ENCODE assay signal across 8 cellular contexts in the genomic region with DNA sequence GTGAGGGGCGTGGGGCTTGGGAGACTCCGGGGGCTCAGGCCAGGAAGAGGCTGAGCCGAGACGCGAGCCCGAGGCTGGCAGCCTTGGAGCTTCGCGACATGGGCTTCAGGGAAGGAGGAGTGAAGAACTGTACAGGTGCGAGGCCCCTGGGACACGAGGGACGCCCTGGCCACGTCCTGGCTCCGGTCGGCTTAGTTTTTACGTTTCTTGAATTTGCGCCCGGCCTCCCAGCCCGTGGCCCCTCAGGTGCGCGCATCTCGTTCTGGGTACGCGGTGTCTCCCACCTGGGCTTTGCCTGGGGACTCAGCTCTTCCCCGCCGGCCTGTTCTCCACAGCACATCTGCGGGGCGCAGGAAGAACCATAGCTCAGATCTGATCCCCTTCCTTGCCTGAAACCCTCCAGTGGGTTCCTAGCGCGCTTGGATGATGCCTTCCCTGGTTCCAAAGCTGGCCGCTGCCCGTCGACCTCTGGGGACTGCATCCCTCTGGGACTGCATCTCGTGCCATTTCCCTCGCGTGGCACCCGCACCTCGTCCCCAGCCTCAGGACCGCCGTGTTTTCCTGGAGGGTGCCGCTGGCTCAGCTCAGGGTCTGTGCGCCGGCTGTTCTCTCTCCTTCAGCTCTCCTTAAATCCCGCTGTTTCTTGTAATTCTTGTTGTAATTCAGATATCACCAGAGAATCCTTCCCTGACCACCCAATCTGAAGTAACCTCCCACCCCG. TPM values are rescaled to one million over a fixed set of nuclear protein-coding genes. Genes with fewer than 3 reads are reported as not detected.
A peak's percentile ranks its signal among the peaks of the same experiment; 100 is the strongest.
DNase-seq lines count a peak whose midpoint lies in the region; ATAC-seq and TF ChIP-seq lines count a peak whose summit lies in the region.

No MANE protein-coding gene starts in this region.

- H3K36me3 Mint-ChIP-seq in CD8-positive, alpha-beta memory T cell: peaks cover 0 to 9% (median 3%) of the 10 kb centered on the region in 3 donors

- peaks cover 4 to 19% of the 10 kb centered on the region in 2 donors for H3K27me3 Mint-ChIP-seq in CD8-positive, alpha-beta memory T cell

- WGBS in esophagus muscularis mucosa: 7% methylated on average over 36 of the region's 44 CpGs

- peak overlapping the region; percentile 74 for H3K4me3 ChIP-seq in CD8-positive, alpha-beta memory T cell (ENCODE audit: low read length)
- H3K4me3 ChIP-seq in Peyer's patch (peak overlapping the region; percentile 94 to 100 (median 98)), esophagus muscularis mucosa (peak overlapping the region; percentile 64 to 98 (median 76)), neutrophil (ENCODE audit: low read depth in 1 of 2, low read length in 1 of 2) (peak overlapping the region; percentile 67 to 76)

- no peak for DNase-seq in CD8-positive, alpha-beta memory T cell
- DNase-seq in Peyer's patch (peak in 1 of 3 donors; percentile 59), esophagus muscularis mucosa (ENCODE audit: extremely low spot score) (peak; percentile 91), NCI-H446 treated with DMSO at 0.1 percent for 48 hours (lab: John Stamatoyannopoulos, UW) (no peak), Kasumi-1 (lab: John Stamatoyannopoulos, UW) (no peak)
- DNase-seq in stimulated activated naive CD4-positive, alpha-beta T cell treated with Interleukin-2 at 50 U/mL for 16 hours (lab: John Stamatoyannopoulos, UW): no peak

- H3K4me1 ChIP-seq in CD8-positive, alpha-beta memory T cell (ENCODE audit: insufficient read depth, low read length): peaks cover 14% of the 10 kb centered on the region
- peaks cover 0 to 9% (median 2%) of the 10 kb centered on the region in 4 donors for H3K4me1 ChIP-seq in Peyer's patch
- H3K4me1 ChIP-seq in esophagus muscularis mucosa: peaks cover 12 to 20% (median 17%) of the 10 kb centered on the region in 4 donors
- H3K4me1 ChIP-seq in neutrophil (ENCODE audit: control insufficient read depth in 1 of 2, insufficient read depth in 1 of 2, low read depth in 1 of 2, low read length in 1 of 2): peaks cover 12 to 14% of the 10 kb centered on the region in 2 experiments

- TF ChIP-seq CTCF in Peyer's patch (IDR thresholded peaks at IDR 0.05) (no peak), esophagus muscularis mucosa (IDR thresholded peaks at IDR 0.05) (no peak), neutrophil (IDR thresholded peaks at IDR 0.05) (no peak)

- H3K4me1 Mint-ChIP-seq in CD8-positive, alpha-beta memory T cell: peaks cover 17 to 20% (median 19%) of the 10 kb centered on the region in 3 donors

- intact Hi-C loops in esophagus muscularis mucosa (cut with DNase I): no loop called here

- H3K27me3 ChIP-seq in CD8-positive, alpha-beta memory T cell (ENCODE audit: insufficient read depth, low read length, poor library complexity, severe bottlenecking): no peaks in the 10 kb centered on the region
- H3K27me3 ChIP-seq in Peyer's patch (no peaks in the 10 kb centered on the region), esophagus muscularis mucosa (no peaks in the 10 kb centered on the region), neutrophil (peaks cover 70% of the 10 kb centered on the region)

- CTCF ChIA-PET in CD8-positive, alpha-beta memory T cell (lab: Charles Lee): interaction anchor here (0.6 to 1.7 kb wide), 4 partner anchors 9 to 1109 kb away, joined by 3 to 9 read pairs (median 3); a partner anchor contains a TSS

- no peaks in the 10 kb centered on the region for H3K9me3 Mint-ChIP-seq in CD8-positive, alpha-beta memory T cell

- POLR2A ChIA-PET in CD8-positive, alpha-beta memory T cell (lab: Charles Lee): interaction anchor here (0.6 to 1.0 kb wide), 2 partner anchors 50 to 527 kb away, joined by 3 read pairs; a partner anchor contains a TSS

- peak; percentile 13 for ATAC-seq in GM19467 (IDR thresholded peaks at IDR 0.05; ENCODE audit: unreplicated experiment)

- H3K9me3 ChIP-seq in CD8-positive, alpha-beta memory T cell (ENCODE audit: low read length): no peaks in the 10 kb centered on the region
- H3K9me3 ChIP-seq in Peyer's patch (no peaks in the 10 kb centered on the region), esophagus muscularis mucosa (no peaks in the 10 kb centered on the region), neutrophil (no peaks in the 10 kb centered on the region)

- no peak for TF ChIP-seq POLR2A in Peyer's patch (IDR thresholded peaks at IDR 0.05)
- no peak for TF ChIP-seq POLR2A in esophagus muscularis mucosa (IDR thresholded peaks at IDR 0.05; ENCODE audit: low read depth)

- H3K4me3 Mint-ChIP-seq in CD8-positive, alpha-beta memory T cell: peak overlapping the region; percentile 82 to 98 (median 96)

- peak overlapping the region; percentile 15 for H3K27ac ChIP-seq in CD8-positive, alpha-beta memory T cell (ENCODE audit: low read depth, low read length)
- peak overlapping the region in 2 of 4 donors; percentile 25 to 72 for H3K27ac ChIP-seq in Peyer's patch
- H3K27ac ChIP-seq in esophagus muscularis mucosa (replicated peaks in 1 of 4): peak overlapping the region; percentile 0 to 61 (median 36)
- H3K27ac ChIP-seq in neutrophil: no peak overlapping the region

- H3K36me3 ChIP-seq in CD8-positive, alpha-beta memory T cell (ENCODE audit: insufficient read depth, low read length): no peaks in the 10 kb centered on the region
- H3K36me3 ChIP-seq in Peyer's patch (no peaks in the 10 kb centered on the region), esophagus muscularis mucosa (no peaks in the 10 kb centered on the region), neutrophil (no peaks in the 10 kb centered on the region)

- H3K27ac Mint-ChIP-seq in CD8-positive, alpha-beta memory T cell: peak overlapping the region in 7 of 8 donors; percentile 24 to 93 (median 62)

- TF ChIP-seq EP300 in esophagus muscularis mucosa (IDR thresholded peaks at IDR 0.05): no peak

RNA-seq across cellular contexts. Expression of a gene that starts 0.6 kb away (rescaled TPM):
- 10 to 100 TPM; 15.0 to 16.7 TPM for total RNA-seq in CD8-positive, alpha-beta memory T cell
- polyA plus RNA-seq in CD8-positive, alpha-beta memory T cell: 12.0 TPM
- total RNA-seq in Peyer's patch (10 to 100 TPM in 1 of 4 donors, 1 to 10 TPM in 3; 2.4 to 44.6 (median 5.1) TPM), esophagus muscularis mucosa (10 to 100 TPM; 10.3 to 13.4 (median 12.1) TPM)

RNA-seq across cellular contexts. Expression of a gene that starts 49.7 kb away (rescaled TPM):
- 1 to 10 TPM; 1.3 TPM for total RNA-seq in CD8-positive, alpha-beta memory T cell
- polyA plus RNA-seq in CD8-positive, alpha-beta memory T cell: 1.3 TPM
- total RNA-seq in Peyer's patch (10 to 100 TPM in 1 of 4 donors, 1 to 10 TPM in 3; 1.4 to 11.6 (median 2.8) TPM), esophagus muscularis mucosa (10 to 100 TPM; 12.8 to 23.7 (median 18.7) TPM)
